In the genomic region with DNA sequence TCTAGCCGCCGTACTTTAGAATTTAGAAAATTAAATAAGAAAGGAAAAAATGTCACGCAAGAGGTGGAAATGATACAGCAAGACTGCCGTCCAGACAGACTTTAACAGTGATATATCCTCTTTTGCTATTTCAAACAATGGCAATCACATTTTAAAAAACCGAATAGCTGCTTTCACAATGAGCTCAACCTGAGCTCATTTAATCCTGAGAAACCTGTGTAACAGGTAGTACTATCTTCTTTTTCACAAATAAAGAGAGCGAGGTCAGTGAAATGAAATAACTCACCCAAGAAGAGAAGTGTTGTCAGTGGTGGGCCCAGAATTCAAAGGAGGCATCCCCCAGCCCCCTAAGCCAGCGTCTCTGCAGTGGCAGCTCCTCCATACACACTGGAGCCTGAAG, we compare ENCODE assay signal across 29 cellular contexts.
"Had no signal": no experiment of that assay in that cellular context is flagged by ENCODE, and none has a peak within 500 bp of the region (broad histone marks: within the 10 kb centered on the region; RNA-seq: fewer than 3 reads in every experiment).

No MANE protein-coding gene starts in this region.

- H3K27ac Mint-ChIP-seq: activated naive CD8-positive, alpha-beta T cell treated with anti-CD3 and anti-CD28 coated beads for 36 hours; brain; effector memory CD8-positive, alpha-beta T cell; naive thymus-derived CD4-positive, alpha-beta T cell; stimulated activated naive B cell treated with anti-CD40 and anti-IgM and Interleukin-4, amounts not matched to agents 10 μg/mL and 1 μg/mL and 100 μg/mL, for 72 hours; T-helper 1 cell treated with Interleukin-12 subunit alpha and Interleukin-12 subunit beta and Interleukin-4 antibody, amounts not matched to agents 30 μg/mL and 1 μg/mL, for 36 hours had no signal

- H3K27me3 Mint-ChIP-seq: stimulated activated naive B cell treated with anti-CD40 and anti-IgM and Interleukin-4, amounts not matched to agents 10 μg/mL and 1 μg/mL and 100 μg/mL, for 72 hours had no signal

- H3K4me1 Mint-ChIP-seq: activated naive CD8-positive, alpha-beta T cell treated with anti-CD3 and anti-CD28 coated beads for 36 hours; naive thymus-derived CD4-positive, alpha-beta T cell; neural crest cell; stimulated activated naive B cell treated with anti-CD40 and anti-IgM and Interleukin-4, amounts not matched to agents 10 μg/mL and 1 μg/mL and 100 μg/mL, for 72 hours had no signal

- H3K4me3 ChIP-seq: adrenal gland, ascending aorta, pancreas, right atrium auricular region, stomach, tibial artery had no signal

- H3K4me3 Mint-ChIP-seq: activated naive CD8-positive, alpha-beta T cell treated with anti-CD3 and anti-CD28 coated beads for 36 hours; brain; effector memory CD8-positive, alpha-beta T cell; naive thymus-derived CD4-positive, alpha-beta T cell; neural crest cell; stimulated activated naive B cell treated with anti-CD40 and anti-IgM and Interleukin-4, amounts not matched to agents 10 μg/mL and 1 μg/mL and 100 μg/mL, for 72 hours; T-helper 1 cell treated with Interleukin-12 subunit alpha and Interleukin-12 subunit beta and Interleukin-4 antibody, amounts not matched to agents 30 μg/mL and 1 μg/mL, for 36 hours had no signal

- H3K36me3 Mint-ChIP-seq: activated naive CD8-positive, alpha-beta T cell treated with anti-CD3 and anti-CD28 coated beads for 36 hours; brain; naive thymus-derived CD4-positive, alpha-beta T cell; stimulated activated naive B cell treated with anti-CD40 and anti-IgM and Interleukin-4, amounts not matched to agents 10 μg/mL and 1 μg/mL and 100 μg/mL, for 72 hours had no signal

- H3K4me1 ChIP-seq: adrenal gland, ascending aorta, pancreas, stomach, tibial artery had no signal

- H3K9me3 Mint-ChIP-seq: activated naive CD8-positive, alpha-beta T cell treated with anti-CD3 and anti-CD28 coated beads for 36 hours; brain; effector memory CD8-positive, alpha-beta T cell; neural crest cell; stimulated activated naive B cell treated with anti-CD40 and anti-IgM and Interleukin-4, amounts not matched to agents 10 μg/mL and 1 μg/mL and 100 μg/mL, for 72 hours; T-helper 1 cell treated with Interleukin-12 subunit alpha and Interleukin-12 subunit beta and Interleukin-4 antibody, amounts not matched to agents 30 μg/mL and 1 μg/mL, for 36 hours had no signal

- H3K9me3 ChIP-seq: adrenal gland, ascending aorta, pancreas, right atrium auricular region, stomach, tibial artery had no signal

- H3K27me3 ChIP-seq: adrenal gland, ascending aorta, pancreas, right atrium auricular region, stomach had no signal

- H3K36me3 ChIP-seq: adrenal gland, ascending aorta, pancreas, right atrium auricular region, stomach, tibial artery had no signal

- DNase-seq: activated CD4-positive, alpha-beta T cell treated with anti-CD3 and anti-CD28 coated beads for 48 hours; activated CD4-positive, alpha-beta T cell treated with anti-CD3 and anti-CD28 coated beads, Interleukin-2, amount 50 U/mL, for 48 hours; activated CD8-positive, alpha-beta memory T cell treated with anti-CD3 and anti-CD28 coated beads for 24 hours; activated effector memory CD4-positive, alpha-beta T cell treated with Interleukin-2 at 50 U/mL for 16 hours; activated naive CD4-positive, alpha-beta T cell treated with Interleukin-2 at 50 U/mL for 16 hours; activated naive CD8-positive, alpha-beta T cell treated with anti-CD3 and anti-CD28 coated beads for 36 hours; adrenal gland; caudate nucleus; cortex of kidney; effector memory CD8-positive, alpha-beta T cell; kidney; left colon; midbrain; naive thymus-derived CD4-positive, alpha-beta T cell; nucleus accumbens; pancreas; stimulated activated CD4-positive, alpha-beta T cell treated with anti-CD3 and anti-CD28 coated beads, Interleukin-15, amount 100 ng/mL, for 24 hours; stimulated activated CD4-positive, alpha-beta T cell treated with anti-CD3 and anti-CD28 coated beads, Interleukin-2, amount 100 ng/mL, for 24 hours; stimulated activated naive B cell treated with anti-CD40 and anti-IgM and Interleukin-4, amounts not matched to agents 10 μg/mL and 1 μg/mL and 100 μg/mL, for 72 hours; stomach; T-helper 9 cell; tibial artery had no signal

- ATAC-seq: activated CD4-positive, CD25-positive, alpha-beta regulatory T cell treated with anti-CD3 and anti-CD28 coated beads, Interleukin-2, amount 50 U/mL, for 24 hours; effector memory CD8-positive, alpha-beta T cell; left colon; naive thymus-derived CD4-positive, alpha-beta T cell; pancreas; stimulated activated naive B cell treated with anti-CD40 and anti-IgM and Interleukin-4, amounts not matched to agents 10 μg/mL and 1 μg/mL and 100 μg/mL, for 72 hours had no signal

- H3K27ac ChIP-seq: adrenal gland, ascending aorta, pancreas, right atrium auricular region, stomach, tibial artery, VCaP had no signal
